Comparison of ENCODE assay signal across 19 cellular contexts in the genomic region with DNA sequence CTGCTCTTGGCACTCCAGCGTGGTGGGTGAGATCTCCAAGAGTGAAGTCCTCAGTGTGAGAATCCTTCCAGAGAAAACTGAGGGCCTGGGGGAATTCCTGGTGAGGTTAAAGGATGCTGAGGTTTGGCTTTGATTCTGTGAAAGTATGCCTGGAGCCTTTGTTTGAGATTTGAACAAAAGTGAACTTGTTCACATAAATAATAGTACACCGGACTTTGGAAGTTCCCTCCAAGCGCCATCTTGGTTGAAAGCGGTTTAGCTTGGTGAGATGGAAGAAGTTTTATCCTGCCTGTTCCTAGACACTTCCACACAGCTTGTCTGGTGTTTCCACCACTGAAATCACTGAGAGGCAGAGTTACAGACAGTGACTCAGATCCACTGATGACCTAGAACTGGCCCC.
DNase-seq lines count a peak whose midpoint lies in the region; ATAC-seq and TF ChIP-seq lines count a peak whose summit lies in the region.
"Had no signal": no experiment of that assay in that cellular context is flagged by ENCODE, and none has a peak within 500 bp of the region (broad histone marks: within the 10 kb centered on the region; RNA-seq: fewer than 3 reads in every experiment).

No MANE protein-coding gene starts in this region.

- POLR2A ChIA-PET in GM10248 (lab: Yijun Ruan, JAX) = no interaction called here

- H3K27me3 ChIP-seq in upper lobe of right lung = no peaks in the 10 kb centered on the region
- H3K27me3 ChIP-seq: BLaER1 treated with 17β-estradiol and CSF1 and Interleukin-3, amounts not matched to agents 10 nM and 100 nM had no signal

- no peak overlapping the region for H3K4me3 Mint-ChIP-seq in type B pancreatic cell
- no peak overlapping the region for H3K4me3 Mint-ChIP-seq in activated T-cell treated with anti-CD3 and anti-CD28 coated beads, Interleukin-2, amount 50 U/mL, for 72 hours
- H3K4me3 Mint-ChIP-seq: B cell; CD8-positive, alpha-beta T cell; H9; IgD-negative memory B cell had no signal

- no peak overlapping the region for H3K27ac Mint-ChIP-seq in type B pancreatic cell
- no peak overlapping the region for H3K27ac Mint-ChIP-seq in activated T-cell treated with anti-CD3 and anti-CD28 coated beads, Interleukin-2, amount 50 U/mL, for 72 hours
- H3K27ac Mint-ChIP-seq: B cell; CD8-positive, alpha-beta T cell; H9; IgD-negative memory B cell had no signal

- no peak for TF ChIP-seq CTCF in GM10248 (IDR thresholded peaks at IDR 0.05; ENCODE audit: control extremely low read depth, extremely low read depth, low read depth, missing control alignments)
- TF ChIP-seq CTCF in type B pancreatic cell (conservative IDR thresholded peaks at IDR 0.05) = no peak
- TF ChIP-seq CTCF in upper lobe of right lung (IDR thresholded peaks at IDR 0.05) = no peak

- peaks cover 9% of the 10 kb centered on the region for H3K36me3 Mint-ChIP-seq in type B pancreatic cell
- H3K36me3 Mint-ChIP-seq in activated T-cell treated with anti-CD3 and anti-CD28 coated beads, Interleukin-2, amount 50 U/mL, for 72 hours (ENCODE audit: insufficient read depth in 2 of 2) = no peaks in the 10 kb centered on the region
- H3K36me3 Mint-ChIP-seq: CD8-positive, alpha-beta T cell; IgD-negative memory B cell had no signal

- intact Hi-C loops in upper lobe of right lung (cut with DNase I) = loop anchor here (10.0 kb wide), 1 partner anchor 271 kb away; no protein-coding TSS in a partner anchor

- no peaks in the 10 kb centered on the region for H3K36me3 ChIP-seq in upper lobe of right lung
- H3K36me3 ChIP-seq: BLaER1 treated with 17β-estradiol and CSF1 and Interleukin-3, amounts not matched to agents 10 nM and 100 nM had no signal

- H3K4me1 Mint-ChIP-seq in type B pancreatic cell (ENCODE audit: unreplicated experiment) = peaks cover 16% of the 10 kb centered on the region
- no peaks in the 10 kb centered on the region for H3K4me1 Mint-ChIP-seq in activated T-cell treated with anti-CD3 and anti-CD28 coated beads, Interleukin-2, amount 50 U/mL, for 72 hours (ENCODE audit: low read depth)
- H3K4me1 Mint-ChIP-seq: B cell had no signal

- DNase-seq in Daoy (ENCODE audit: low read depth) (peak; percentile 36), M059J (ENCODE audit: low read depth) (peak; percentile 49), astrocyte of the hippocampus (ENCODE audit: low read depth, low spot score) (peak; percentile 65), kidney tubule cell (ENCODE audit: low spot score) (peak; percentile 30), GM10248 (ENCODE audit: extremely low spot score) (no peak), type B pancreatic cell (ENCODE audit: extremely low spot score, unreplicated experiment) (no peak), upper lobe of right lung (no peak)
- no peak for DNase-seq in activated T-cell treated with anti-CD3 and anti-CD28 coated beads, Interleukin-2, amount 50 U/mL, for 72 hours
- DNase-seq: Calu3; CD8-positive, alpha-beta T cell; DMS53; DND-41; GDM1; H9 had no signal

- no peak overlapping the region for H3K4me3 ChIP-seq in upper lobe of right lung
- H3K4me3 ChIP-seq: BLaER1 treated with 17β-estradiol and CSF1 and Interleukin-3, amounts not matched to agents 10 nM and 100 nM; GM12878 had no signal

- peaks cover 15% of the 10 kb centered on the region for H3K27me3 Mint-ChIP-seq in type B pancreatic cell
- no peaks in the 10 kb centered on the region for H3K27me3 Mint-ChIP-seq in activated T-cell treated with anti-CD3 and anti-CD28 coated beads, Interleukin-2, amount 50 U/mL, for 72 hours (ENCODE audit: low read depth)

- ATAC-seq in upper lobe of right lung = no peak
- ATAC-seq in activated T-cell treated with anti-CD3 and anti-CD28 coated beads, Interleukin-2, amount 50 U/mL, for 72 hours (replicated peaks in 1 of 2) = no peak
- ATAC-seq: CD8-positive, alpha-beta T cell; GM12878; HepG2 had no signal

- H3K9me3 Mint-ChIP-seq in type B pancreatic cell = peaks cover 4% of the 10 kb centered on the region
- H3K9me3 Mint-ChIP-seq in activated T-cell treated with anti-CD3 and anti-CD28 coated beads, Interleukin-2, amount 50 U/mL, for 72 hours = peaks cover 0 to 2% of the 10 kb centered on the region in 2 donors
- H3K9me3 Mint-ChIP-seq: CD8-positive, alpha-beta T cell had no signal

- CTCF ChIA-PET in GM10248 (lab: Yijun Ruan, JAX) = interaction anchor here (1.8 to 2.1 kb wide), 3 partner anchors 19 to 559 kb away, joined by 4 to 8 read pairs (median 6); no protein-coding TSS in a partner anchor

- no peaks in the 10 kb centered on the region for H3K9me3 ChIP-seq in upper lobe of right lung
- H3K9me3 ChIP-seq: BLaER1 treated with 17β-estradiol and CSF1 and Interleukin-3, amounts not matched to agents 10 nM and 100 nM had no signal

- H3K27ac ChIP-seq in upper lobe of right lung = no peak overlapping the region
- H3K27ac ChIP-seq: BLaER1 treated with 17β-estradiol and CSF1 and Interleukin-3, amounts not matched to agents 10 nM and 100 nM had no signal

- H3K4me1 ChIP-seq in upper lobe of right lung = no peaks in the 10 kb centered on the region
- H3K4me1 ChIP-seq: BLaER1 treated with 17β-estradiol and CSF1 and Interleukin-3, amounts not matched to agents 10 nM and 100 nM had no signal

Comparison
In these comparisons a context has a peak if more than half of its experiments do, and no peak if none do; other contexts are left out.
1. DNase-seq: peak in Daoy (single experiment), M059J (single experiment), astrocyte of the hippocampus (single experiment) and kidney tubule cell (single experiment); none in GM10248 (single experiment), type B pancreatic cell (single experiment), upper lobe of right lung (single experiment) and activated T-cell treated with anti-CD3 and anti-CD28 coated beads, Interleukin-2, amount 50 U/mL, for 72 hours (0 of 2).